ENCODE assay signal across 13 cellular contexts in the genomic region with DNA sequence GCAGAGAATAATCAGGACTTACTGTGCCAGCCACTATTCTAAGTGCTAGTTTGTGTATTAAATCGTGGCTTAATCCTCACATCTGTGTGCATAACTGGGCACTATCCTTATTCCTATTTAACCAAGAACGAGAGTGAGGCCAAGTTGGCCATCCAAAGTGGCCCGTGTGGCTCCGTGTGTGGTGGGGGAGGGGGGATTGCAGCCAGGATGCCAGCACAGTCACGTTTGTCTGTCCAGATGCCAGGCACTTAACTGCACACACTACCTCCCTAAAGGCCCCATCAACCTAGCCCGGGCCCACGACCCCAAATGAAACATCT.
DNase-seq lines count a peak whose midpoint lies in the region; FAIRE-seq and TF ChIP-seq lines count a peak whose summit lies in the region.
"Had no signal": no experiment of that assay in that cellular context is flagged by ENCODE, and none has a peak within 500 bp of the region (broad histone marks: within the 10 kb centered on the region; RNA-seq: fewer than 3 reads in every experiment).

No MANE protein-coding gene starts in this region.

- no peaks in the 10 kb centered on the region for H3K9me3 ChIP-seq in SK-N-MC (ENCODE audit: low read depth, low read length)

- DNase-seq in GM12864 (ENCODE audit: low read depth) (no peak), SK-N-MC (ENCODE audit: low read depth, low spot score) (no peak), glutamatergic neuron (no peak), A172 (ENCODE audit: low spot score) (no peak), urothelium cell line (ENCODE audit: low spot score) (no peak), germinal center (ENCODE audit: low spot score) (no peak), GF-D8 (lab: John Stamatoyannopoulos, UW) (no peak)
- DNase-seq: DND-41, HFFc6, NCI-H187 treated with DMSO at 0.1 percent for 48 hours, SHP77 had no signal

- peak overlapping the region; percentile 79 for H2AFZ ChIP-seq in ACC112 (ENCODE audit: low read length, unreplicated experiment)

- no peaks in the 10 kb centered on the region for H3K36me3 Mint-ChIP-seq in glutamatergic neuron (ENCODE audit: unreplicated experiment)

- H3K27ac ChIP-seq in ACC112 (ENCODE audit: low read depth, low read length) = no peak overlapping the region
- H3K27ac ChIP-seq in SK-N-MC = peak overlapping the region; percentile 76

- H3K9me3 Mint-ChIP-seq in glutamatergic neuron (ENCODE audit: unreplicated experiment) = peaks cover 20% of the 10 kb centered on the region
- H3K9me3 Mint-ChIP-seq: HFFc6 had no signal

- H3K4me1 Mint-ChIP-seq in glutamatergic neuron (ENCODE audit: low read depth, unreplicated experiment) = peaks cover 29% of the 10 kb centered on the region

- H3K36me3 ChIP-seq in ACC112 (ENCODE audit: insufficient read depth, low read length) (no peaks in the 10 kb centered on the region), SK-N-MC (ENCODE audit: insufficient read depth, low read length) (peaks cover 24% of the 10 kb centered on the region)

- H3K27ac Mint-ChIP-seq in glutamatergic neuron (ENCODE audit: unreplicated experiment) = no peak overlapping the region
- H3K27ac Mint-ChIP-seq: HFFc6 had no signal

- peaks cover 14% of the 10 kb centered on the region for H3K4me1 ChIP-seq in ACC112 (ENCODE audit: control insufficient read depth, insufficient read depth, low read length, unreplicated experiment)

- TF ChIP-seq CTCF in GM12864 (IDR thresholded peaks at IDR 0.05; ENCODE audit: low read depth, low read length, missing control alignments) (no peak), glutamatergic neuron (IDR thresholded peaks at IDR 0.05; ENCODE audit: partially characterized antibody, unreplicated experiment) (no peak)

- peaks cover 24% of the 10 kb centered on the region for H3K27me3 Mint-ChIP-seq in glutamatergic neuron (ENCODE audit: unreplicated experiment)

- H3K4me3 Mint-ChIP-seq in glutamatergic neuron (ENCODE audit: unreplicated experiment) = peak overlapping the region; percentile 34

- H3K27me3 ChIP-seq in ACC112 (ENCODE audit: insufficient read depth, low read length) = peaks cover 19% of the 10 kb centered on the region

- peak overlapping the region; percentile 85 for H3K9ac ChIP-seq in SK-N-MC (ENCODE audit: insufficient read length)

- no peak for FAIRE-seq in urothelium cell line (lab: Jason Lieb, UNC)
- FAIRE-seq: colon had no signal

- H3K79me2 ChIP-seq in ACC112 (ENCODE audit: control insufficient read depth, insufficient read depth, low read length, unreplicated experiment) = no peaks in the 10 kb centered on the region

- H3K4me3 ChIP-seq in ACC112 (ENCODE audit: low read depth, low read length) = peak overlapping the region; percentile 77
- H3K4me3 ChIP-seq in GM12864 (ENCODE audit: low read depth, low read length) = peak overlapping the region; percentile 69
- peak overlapping the region; percentile 88 for H3K4me3 ChIP-seq in SK-N-MC
